Comparison of ENCODE assay signal across 1 cellular context in genomic region chr6:145735356-145736165, GRCh38.
A peak's percentile ranks its signal among the peaks of the same experiment; 100 is the strongest.
TF ChIP-seq lines count a peak whose summit lies in the region.

TSS of gene EPM2A (minus strand) at chr6:145735520. CDS start at chr6:145735498, 22 bp downstream.

TF ChIP-seq in HepG2, 621 proteins besides CTCF, POLR2A, EP300 and RAD21 (continued from another document and continues in another):
- TF ChIP-seq ZNF512B (CRISPR knock-in tag; IDR thresholded peaks at IDR 0.05; ENCODE audit: borderline replicate concordance) = 0 out of 2 replicates have a peak, but pooled peaks have one; percentile 44
- TF ChIP-seq GTF2F1 (IDR thresholded peaks at IDR 0.05; ENCODE audit: low read length) = no peak
- no peak for TF ChIP-seq CBX1 (IDR thresholded peaks at IDR 0.05; ENCODE audit: low read depth)
- no peak for TF ChIP-seq ELF4 (CRISPR knock-in tag; IDR thresholded peaks at IDR 0.05; ENCODE audit: borderline replicate concordance)
- peak; percentile 35; the same call in 1 of the 2 replicates for TF ChIP-seq YEATS2 (CRISPR knock-in tag; IDR thresholded peaks at IDR 0.05; ENCODE audit: borderline replicate concordance)
- TF ChIP-seq ZNF253 (CRISPR knock-in tag; IDR thresholded peaks at IDR 0.05; ENCODE audit: borderline replicate concordance) = peak; percentile 98
- TF ChIP-seq ZNF34 (CRISPR knock-in tag; IDR thresholded peaks at IDR 0.05; ENCODE audit: borderline replicate concordance) = no peak
- peak; percentile 98 for TF ChIP-seq CHCHD3 (CRISPR knock-in tag; IDR thresholded peaks at IDR 0.05)
- 0 out of 2 replicates have a peak, but pooled peaks have one; percentile 34 for TF ChIP-seq CBX2 (IDR thresholded peaks at IDR 0.05; ENCODE audit: low read depth, low read length)
- TF ChIP-seq CBX2 (CRISPR knock-in tag; IDR thresholded peaks at IDR 0.05; ENCODE audit: low read depth) = no peak
- TF ChIP-seq KLF11 (CRISPR knock-in tag; IDR thresholded peaks at IDR 0.05) = peak; percentile 97; the same call in 1 of the 2 replicates
- TF ChIP-seq MTERF4 (CRISPR knock-in tag; IDR thresholded peaks at IDR 0.05) = peak; percentile 97
- TF ChIP-seq FOXJ3 (CRISPR knock-in tag; IDR thresholded peaks at IDR 0.05; ENCODE audit: borderline replicate concordance) = 0 out of 2 replicates have a peak, but pooled peaks have one; percentile 50
- peak; percentile 96 for TF ChIP-seq GLI4 (CRISPR knock-in tag; IDR thresholded peaks at IDR 0.05; ENCODE audit: borderline replicate concordance)
- peak; percentile 85 for TF ChIP-seq ZFP82 (CRISPR knock-in tag; IDR thresholded peaks at IDR 0.05; ENCODE audit: borderline replicate concordance)
- TF ChIP-seq TBX2 (CRISPR knock-in tag; IDR thresholded peaks at IDR 0.05; ENCODE audit: borderline replicate concordance) = peak; percentile 86
- no peak for TF ChIP-seq KDM5A (IDR thresholded peaks at IDR 0.05; ENCODE audit: borderline replicate concordance, low read length)
- peak; percentile 86; the same call in 1 of the 2 replicates for TF ChIP-seq PRDM15 (CRISPR knock-in tag; IDR thresholded peaks at IDR 0.05)
- TF ChIP-seq ZNF768 (CRISPR knock-in tag; IDR thresholded peaks at IDR 0.05) = peak; percentile 84
- TF ChIP-seq BRD4 (CRISPR knock-in tag; IDR thresholded peaks at IDR 0.05) = peak; percentile 85
- TF ChIP-seq XBP1 (CRISPR knock-in tag; IDR thresholded peaks at IDR 0.05) = peak; percentile 93; the same call in 1 of the 2 replicates
- TF ChIP-seq ZNF609 (CRISPR knock-in tag; IDR thresholded peaks at IDR 0.05; ENCODE audit: borderline replicate concordance) = no peak; the same call in 1 of the 2 replicates
- no peak for TF ChIP-seq NCOA5 (CRISPR knock-in tag; IDR thresholded peaks at IDR 0.05)
- TF ChIP-seq ZSCAN29 (CRISPR knock-in tag; conservative IDR thresholded peaks at IDR 0.05) = no peak
- peak; percentile 87; the same call in 1 of the 2 replicates for TF ChIP-seq KIAA2018 (CRISPR knock-in tag; IDR thresholded peaks at IDR 0.05; ENCODE audit: borderline replicate concordance)
- peak; percentile 99 for TF ChIP-seq ZNF878 (CRISPR knock-in tag; IDR thresholded peaks at IDR 0.05)
- TF ChIP-seq ZUFSP (CRISPR knock-in tag; IDR thresholded peaks at IDR 0.05; ENCODE audit: borderline replicate concordance) = 0 out of 2 replicates have a peak, but pooled peaks have one; percentile 68
- peak; percentile 80 for TF ChIP-seq ZNF710 (CRISPR knock-in tag; IDR thresholded peaks at IDR 0.05; ENCODE audit: borderline replicate concordance)
